Comparison of ENCODE assay signal across 19 cellular contexts in genomic region chr4:57639566-57640328, GRCh38.
DNase-seq lines count a peak whose midpoint lies in the region; ATAC-seq and TF ChIP-seq lines count a peak whose summit lies in the region.
"Had no signal": no experiment of that assay in that cellular context is flagged by ENCODE, and none has a peak within 500 bp of the region (broad histone marks: within the 10 kb centered on the region; RNA-seq: fewer than 3 reads in every experiment).

No MANE protein-coding gene starts in this region.

- H3K27me3 ChIP-seq in kidney epithelial cell (ENCODE audit: control insufficient read depth, insufficient read depth, low read length) = no peaks in the 10 kb centered on the region
- H3K27me3 ChIP-seq: BLaER1 had no signal

- H3K9me3 Mint-ChIP-seq in WTC11 (no peaks in the 10 kb centered on the region), neural crest cell (no peaks in the 10 kb centered on the region)
- no peaks in the 10 kb centered on the region for H3K9me3 Mint-ChIP-seq in activated T-helper 1 cell treated with anti-CD3 and anti-CD28 coated beads, Interleukin-12 subunit alpha, Interleukin-12 subunit beta, Interleukin-2, Interleukin-4 antibody, amounts not matched to agents 30 ng/mL and 10 ng/mL and 1 ng/mL, durations not matched to agents 14 hours and 24 hours and 36 hours

- POLR2A ChIA-PET in WTC11 (lab: Charles Lee) = no interaction called here

- no peaks in the 10 kb centered on the region for H3K36me3 ChIP-seq in kidney epithelial cell (ENCODE audit: control insufficient read depth, insufficient read depth, low read length)
- H3K36me3 ChIP-seq: BLaER1 had no signal

- intact Hi-C loops in activated T-helper 1 cell treated with anti-CD3 and anti-CD28 coated beads, Interleukin-12 subunit alpha, Interleukin-12 subunit beta, Interleukin-2, Interleukin-4 antibody, amounts not matched to agents 30 ng/mL and 10 ng/mL and 1 ng/mL, durations not matched to agents 14 hours and 24 hours and 36 hours (cut with micrococcal nuclease) = no loop called here

- H3K36me3 Mint-ChIP-seq in WTC11 = no peaks in the 10 kb centered on the region
- H3K36me3 Mint-ChIP-seq in neural crest cell (ENCODE audit: low read depth) = no peaks in the 10 kb centered on the region
- no peaks in the 10 kb centered on the region for H3K36me3 Mint-ChIP-seq in activated T-helper 1 cell treated with anti-CD3 and anti-CD28 coated beads, Interleukin-12 subunit alpha, Interleukin-12 subunit beta, Interleukin-2, Interleukin-4 antibody, amounts not matched to agents 30 ng/mL and 10 ng/mL and 1 ng/mL, durations not matched to agents 14 hours and 24 hours and 36 hours (ENCODE audit: low read depth)
- H3K36me3 Mint-ChIP-seq: CD4-positive, alpha-beta memory T cell had no signal

- peak; percentile 9 for DNase-seq in WTC11 (ENCODE audit: low spot score)
- DNase-seq in kidney epithelial cell (ENCODE audit: low read depth) = peak; percentile 12
- DNase-seq in neural crest cell (ENCODE audit: low read depth, low spot score) = no peak
- DNase-seq in HPDE6-E6E7 (ENCODE audit: extremely low spot score) = no peak
- DNase-seq in activated T-helper 1 cell treated with anti-CD3 and anti-CD28 coated beads, Interleukin-12 subunit alpha, Interleukin-12 subunit beta, Interleukin-2, Interleukin-4 antibody, amounts not matched to agents 30 ng/mL and 10 ng/mL and 1 ng/mL, durations not matched to agents 14 hours and 24 hours and 36 hours (ENCODE audit: low spot score) = no peak
- DNase-seq in EL = no peak
- DNase-seq: Calu3; DMS53; HFFc6; MV-4-11; NCI-H1694 treated with DMSO at 0.1 percent for 48 hours; NCI-H510A; NCI-H748 treated with DMSO at 0.1 percent for 48 hours; NK-92 treated with Interleukin-12 subunit alpha and Interleukin-12 subunit beta, amount 100 ng/mL, for 24 hours; OCI-M1; Right ventricle myocardium superior had no signal

- no peak overlapping the region for H3K4me3 ChIP-seq in kidney epithelial cell (ENCODE audit: low read depth, low read length)
- H3K4me3 ChIP-seq: BLaER1 had no signal

- no peak overlapping the region for H3K4me3 Mint-ChIP-seq in WTC11
- H3K4me3 Mint-ChIP-seq in neural crest cell = no peak overlapping the region
- H3K4me3 Mint-ChIP-seq in activated T-helper 1 cell treated with anti-CD3 and anti-CD28 coated beads, Interleukin-12 subunit alpha, Interleukin-12 subunit beta, Interleukin-2, Interleukin-4 antibody, amounts not matched to agents 30 ng/mL and 10 ng/mL and 1 ng/mL, durations not matched to agents 14 hours and 24 hours and 36 hours = no peak overlapping the region
- H3K4me3 Mint-ChIP-seq: CD4-positive, alpha-beta memory T cell; HFFc6 had no signal

- CTCF ChIA-PET in WTC11 (lab: Charles Lee) = interaction anchor here (1.0 kb wide), 1 partner anchor 476 kb away, joined by 3 read pairs; no protein-coding TSS in a partner anchor

- H3K27ac Mint-ChIP-seq in WTC11 (no peak overlapping the region), neural crest cell (ENCODE audit: unreplicated experiment) (peak overlapping the region; percentile 9)
- H3K27ac Mint-ChIP-seq in activated T-helper 1 cell treated with anti-CD3 and anti-CD28 coated beads, Interleukin-12 subunit alpha, Interleukin-12 subunit beta, Interleukin-2, Interleukin-4 antibody, amounts not matched to agents 30 ng/mL and 10 ng/mL and 1 ng/mL, durations not matched to agents 14 hours and 24 hours and 36 hours = no peak overlapping the region
- H3K27ac Mint-ChIP-seq: CD4-positive, alpha-beta memory T cell; HFFc6 had no signal

- ATAC-seq in WTC11 = peak; percentile 76
- ATAC-seq in GM21360 (IDR thresholded peaks at IDR 0.05; ENCODE audit: unreplicated experiment) = no peak

- H3K4me1 Mint-ChIP-seq in WTC11 = peaks cover 14% of the 10 kb centered on the region
- peaks cover 32% of the 10 kb centered on the region for H3K4me1 Mint-ChIP-seq in neural crest cell
- H3K4me1 Mint-ChIP-seq in activated T-helper 1 cell treated with anti-CD3 and anti-CD28 coated beads, Interleukin-12 subunit alpha, Interleukin-12 subunit beta, Interleukin-2, Interleukin-4 antibody, amounts not matched to agents 30 ng/mL and 10 ng/mL and 1 ng/mL, durations not matched to agents 14 hours and 24 hours and 36 hours (ENCODE audit: low read depth) = no peaks in the 10 kb centered on the region
- H3K4me1 Mint-ChIP-seq: CD4-positive, alpha-beta memory T cell had no signal

- H3K27me3 Mint-ChIP-seq in WTC11 (ENCODE audit: low read depth) = no peaks in the 10 kb centered on the region
- no peaks in the 10 kb centered on the region for H3K27me3 Mint-ChIP-seq in neural crest cell (ENCODE audit: low read depth)
- no peaks in the 10 kb centered on the region for H3K27me3 Mint-ChIP-seq in activated T-helper 1 cell treated with anti-CD3 and anti-CD28 coated beads, Interleukin-12 subunit alpha, Interleukin-12 subunit beta, Interleukin-2, Interleukin-4 antibody, amounts not matched to agents 30 ng/mL and 10 ng/mL and 1 ng/mL, durations not matched to agents 14 hours and 24 hours and 36 hours (ENCODE audit: insufficient read depth)
- H3K27me3 Mint-ChIP-seq: CD4-positive, alpha-beta memory T cell had no signal

- TF ChIP-seq CTCF in WTC11 (IDR thresholded peaks at IDR 0.05) (no peak), kidney epithelial cell (IDR thresholded peaks at IDR 0.05; ENCODE audit: insufficient read depth, low read length, poor library complexity, severe bottlenecking) (no peak), neural crest cell (conservative IDR thresholded peaks at IDR 0.05) (no peak)

TF ChIP-seq in WTC11, 78 proteins besides CTCF, POLR2A, EP300 and RAD21 (continues in another document):
- TF ChIP-seq ZNF425 (CRISPR knock-in tag; conservative IDR thresholded peaks at IDR 0.05) (no peak), ZNF416 (CRISPR knock-in tag; IDR thresholded peaks at IDR 0.05) (no peak), ETV6 (CRISPR knock-in tag; IDR thresholded peaks at IDR 0.05) (no peak), ZNF317 (CRISPR knock-in tag; IDR thresholded peaks at IDR 0.05; ENCODE audit: borderline replicate concordance, low read depth) (no peak), FOXP1 (CRISPR knock-in tag; IDR thresholded peaks at IDR 0.05; ENCODE audit: borderline replicate concordance) (no peak)
- TF ChIP-seq, protein P1, sequence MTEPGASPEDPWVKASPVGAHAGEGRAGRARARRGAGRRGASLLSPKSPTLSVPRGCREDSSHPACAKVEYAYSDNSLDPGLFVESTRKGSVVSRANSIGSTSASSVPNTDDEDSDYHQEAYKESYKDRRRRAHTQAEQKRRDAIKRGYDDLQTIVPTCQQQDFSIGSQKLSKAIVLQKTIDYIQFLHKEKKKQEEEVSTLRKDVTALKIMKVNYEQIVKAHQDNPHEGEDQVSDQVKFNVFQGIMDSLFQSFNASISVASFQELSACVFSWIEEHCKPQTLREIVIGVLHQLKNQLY (CRISPR knock-in tag; IDR thresholded peaks at IDR 0.05) = no peak
- TF ChIP-seq, protein P2, sequence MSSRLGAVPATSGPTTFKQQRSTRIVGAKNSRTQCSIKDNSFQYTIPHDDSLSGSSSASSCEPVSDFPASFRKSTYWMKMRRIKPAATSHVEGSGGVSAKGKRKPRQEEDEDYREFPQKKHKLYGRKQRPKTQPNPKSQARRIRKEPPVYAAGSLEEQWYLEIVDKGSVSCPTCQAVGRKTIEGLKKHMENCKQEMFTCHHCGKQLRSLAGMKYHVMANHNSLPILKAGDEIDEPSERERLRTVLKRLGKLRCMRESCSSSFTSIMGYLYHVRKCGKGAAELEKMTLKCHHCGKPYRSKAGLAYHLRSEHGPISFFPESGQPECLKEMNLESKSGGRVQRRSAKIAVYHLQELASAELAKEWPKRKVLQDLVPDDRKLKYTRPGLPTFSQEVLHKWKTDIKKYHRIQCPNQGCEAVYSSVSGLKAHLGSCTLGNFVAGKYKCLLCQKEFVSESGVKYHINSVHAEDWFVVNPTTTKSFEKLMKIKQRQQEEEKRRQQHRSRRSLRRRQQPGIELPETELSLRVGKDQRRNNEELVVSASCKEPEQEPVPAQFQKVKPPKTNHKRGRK (CRISPR knock-in tag; IDR thresholded peaks at IDR 0.05; ENCODE audit: borderline replicate concordance) = no peak
- TF ChIP-seq, protein P3, sequence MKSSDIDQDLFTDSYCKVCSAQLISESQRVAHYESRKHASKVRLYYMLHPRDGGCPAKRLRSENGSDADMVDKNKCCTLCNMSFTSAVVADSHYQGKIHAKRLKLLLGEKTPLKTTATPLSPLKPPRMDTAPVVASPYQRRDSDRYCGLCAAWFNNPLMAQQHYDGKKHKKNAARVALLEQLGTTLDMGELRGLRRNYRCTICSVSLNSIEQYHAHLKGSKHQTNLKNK (CRISPR knock-in tag; IDR thresholded peaks at IDR 0.05) = no peak
- TF ChIP-seq, protein P4, sequence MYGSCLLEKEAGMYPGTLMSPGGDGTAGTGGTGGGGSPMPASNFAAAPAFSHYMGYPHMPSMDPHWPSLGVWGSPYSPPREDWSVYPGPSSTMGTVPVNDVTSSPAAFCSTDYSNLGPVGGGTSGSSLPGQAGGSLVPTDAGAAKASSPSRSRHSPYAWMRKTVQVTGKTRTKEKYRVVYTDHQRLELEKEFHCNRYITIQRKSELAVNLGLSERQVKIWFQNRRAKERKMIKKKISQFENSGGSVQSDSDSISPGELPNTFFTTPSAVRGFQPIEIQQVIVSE (CRISPR knock-in tag; IDR thresholded peaks at IDR 0.05; ENCODE audit: borderline replicate concordance) = no peak

Comparison
In these comparisons a context has a peak if more than half of its experiments do, and no peak if none do; other contexts are left out.
1. DNase-seq: peak in WTC11 (single experiment) and kidney epithelial cell (single experiment); none in neural crest cell (single experiment), HPDE6-E6E7 (single experiment), activated T-helper 1 cell treated with anti-CD3 and anti-CD28 coated beads, Interleukin-12 subunit alpha, Interleukin-12 subunit beta, Interleukin-2, Interleukin-4 antibody, amounts not matched to agents 30 ng/mL and 10 ng/mL and 1 ng/mL, durations not matched to agents 14 hours and 24 hours and 36 hours (single experiment) and EL (single experiment).